ENCODE assay signal across 14 cellular contexts in genomic region chr5:77390222-77390621, GRCh38.
"Had no signal": no experiment of that assay in that cellular context is flagged by ENCODE, and none has a peak within 500 bp of the region (broad histone marks: within the 10 kb centered on the region; RNA-seq: fewer than 3 reads in every experiment).

No MANE protein-coding gene starts in this region.

- DNase-seq: effector memory CD8-positive, alpha-beta T cell; foreskin melanocyte; head of caudate nucleus; kidney; left cardiac atrium; natural killer cell; stimulated activated CD4-positive, alpha-beta T cell treated with anti-CD3 and anti-CD28 coated beads, Interleukin-2, amount 100 ng/mL, for 48 hours; stimulated activated naive CD4-positive, alpha-beta T cell treated with Interleukin-2 at 50 U/mL for 16 hours had no signal

- H3K4me2 ChIP-seq: hepatocyte, smooth muscle cell had no signal

- H3K4me3 ChIP-seq: esophagus muscularis mucosa, hepatocyte, ovary, right atrium auricular region, smooth muscle cell had no signal

- H3K36me3 ChIP-seq: esophagus muscularis mucosa, ovary, right atrium auricular region had no signal

- H3K79me2 ChIP-seq: hepatocyte had no signal

- H3K4me1 ChIP-seq: esophagus muscularis mucosa, right atrium auricular region had no signal

- H2AFZ ChIP-seq: hepatocyte had no signal

- H3K27ac ChIP-seq: epithelial cell of prostate, esophagus muscularis mucosa, hepatocyte, right atrium auricular region had no signal

- H3K9me3 ChIP-seq: esophagus muscularis mucosa, ovary, right atrium auricular region had no signal

- H3K27me3 ChIP-seq: esophagus muscularis mucosa, hepatocyte, ovary, right atrium auricular region had no signal
